18 cellular contexts compared by ENCODE assay signal in the genomic region with DNA sequence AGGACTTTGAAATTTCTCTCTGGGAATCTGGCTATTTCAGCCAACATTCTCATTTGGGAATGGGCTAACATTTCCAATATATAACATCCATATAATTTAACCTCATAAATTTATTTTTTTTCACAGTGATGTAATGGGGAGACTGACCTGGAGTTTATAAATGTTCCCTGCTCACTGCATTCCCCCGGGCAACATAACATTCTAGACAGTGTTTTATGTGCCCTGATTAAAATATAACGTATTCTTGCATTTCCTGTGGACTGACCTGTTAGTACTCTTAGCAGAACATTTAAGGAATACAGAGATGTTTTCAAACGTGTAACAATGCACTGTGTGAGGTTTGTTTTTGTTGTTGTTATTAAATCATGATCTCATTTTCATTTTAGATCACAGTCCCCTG. TPM values are rescaled to one million over a fixed set of nuclear protein-coding genes. Genes with fewer than 3 reads are reported as not detected.
DNase-seq lines count a peak whose midpoint lies in the region; ATAC-seq and TF ChIP-seq lines count a peak whose summit lies in the region.
"Had no signal": no experiment of that assay in that cellular context is flagged by ENCODE, and none has a peak within 500 bp of the region (broad histone marks: within the 10 kb centered on the region; RNA-seq: fewer than 3 reads in every experiment).

No MANE protein-coding gene starts in this region.

- H2AFZ ChIP-seq in parathyroid adenoma = no peak overlapping the region

- intact Hi-C loops in left cardiac atrium (cut with DNase I) (loop anchor here in 1 of 2 donors (10.0 kb wide), 1 partner anchor 58 kb away; no protein-coding TSS in a partner anchor), uterus (cut with DNase I; ENCODE audit: low total_unique reads) (no loop called here)

- peaks cover 5% of the 10 kb centered on the region for H3K4me1 Mint-ChIP-seq in brain
- H3K4me1 Mint-ChIP-seq: activated B cell treated with CpG ODN at 0.5 μM for 24 hours, endodermal cell had no signal

- no peaks in the 10 kb centered on the region for H3K27me3 Mint-ChIP-seq in brain
- H3K27me3 Mint-ChIP-seq: activated B cell treated with CpG ODN at 0.5 μM for 24 hours had no signal

- H3K27me3 ChIP-seq in cardiac muscle cell (no peaks in the 10 kb centered on the region), parathyroid adenoma (ENCODE audit: control insufficient read depth, insufficient read depth, low read length) (no peaks in the 10 kb centered on the region), uterus (no peaks in the 10 kb centered on the region), foreskin keratinocyte (no peaks in the 10 kb centered on the region)
- H3K27me3 ChIP-seq: pancreas had no signal

- H3K4me2 ChIP-seq in parathyroid adenoma (ENCODE audit: low read length) = no peak overlapping the region

- peaks cover 0 to 2% (median 0%) of the 10 kb centered on the region in 5 experiments for H3K9me3 Mint-ChIP-seq in brain
- H3K9me3 Mint-ChIP-seq: activated B cell treated with CpG ODN at 0.5 μM for 24 hours; endodermal cell; naive thymus-derived CD8-positive, alpha-beta T cell had no signal

- H3K36me3 ChIP-seq in cardiac muscle cell = no peaks in the 10 kb centered on the region
- no peaks in the 10 kb centered on the region for H3K36me3 ChIP-seq in parathyroid adenoma (ENCODE audit: control insufficient read depth, insufficient read depth, low read length)
- no peaks in the 10 kb centered on the region for H3K36me3 ChIP-seq in uterus
- H3K36me3 ChIP-seq: pancreas had no signal

- DNase-seq in cardiac muscle cell (ENCODE audit: low read depth in 1 of 2, low spot score in 1 of 2) (no peak), left cardiac atrium (no peak), uterus (no peak), HCEC 1CT (no peak), foreskin keratinocyte (no peak), GM20000 (ENCODE audit: low spot score) (no peak)
- DNase-seq: activated B cell treated with CpG ODN at 0.5 μM for 24 hours; activated effector memory CD4-positive, alpha-beta T cell treated with anti-CD3 and anti-CD28 coated beads, Interleukin-2, amount 50 U/mL, for 16 hours; amniotic stem cell; C1 segment of cervical spinal cord; Calu3; endodermal cell; KG1; naive thymus-derived CD8-positive, alpha-beta T cell; NCI-H510A treated with DMSO at 0.1 percent for 48 hours; pancreas had no signal

- H3K4me3 ChIP-seq in cardiac muscle cell (no peak overlapping the region), parathyroid adenoma (ENCODE audit: low read depth, low read length) (no peak overlapping the region), uterus (no peak overlapping the region)
- H3K4me3 ChIP-seq: pancreas had no signal

- H3K9ac ChIP-seq in parathyroid adenoma = no peak overlapping the region

- TF ChIP-seq CTCF in cardiac muscle cell (IDR thresholded peaks at IDR 0.05; ENCODE audit: low read depth, low read length) = no peak
- TF ChIP-seq CTCF in brain (conservative IDR thresholded peaks at IDR 0.05) = no peak
- no peak for TF ChIP-seq CTCF in parathyroid adenoma (IDR thresholded peaks at IDR 0.05)
- TF ChIP-seq CTCF in uterus (IDR thresholded peaks at IDR 0.05) = no peak
- no peak for TF ChIP-seq CTCF in foreskin keratinocyte (conservative IDR thresholded peaks at IDR 0.05)
- no peak for TF ChIP-seq CTCF in GM20000 (IDR thresholded peaks at IDR 0.05; ENCODE audit: extremely low read depth, missing control alignments)

- ATAC-seq in left cardiac atrium = no peak
- no peak for ATAC-seq in foreskin keratinocyte
- ATAC-seq: naive thymus-derived CD8-positive, alpha-beta T cell had no signal

- no peak overlapping the region for H3K4me3 Mint-ChIP-seq in brain
- H3K4me3 Mint-ChIP-seq: activated B cell treated with CpG ODN at 0.5 μM for 24 hours; endodermal cell; naive thymus-derived CD8-positive, alpha-beta T cell had no signal

- no peak for TF ChIP-seq POLR2A in uterus (IDR thresholded peaks at IDR 0.05)

- H3K27ac Mint-ChIP-seq in brain = peak overlapping the region in 3 of 5 experiments; percentile 11 to 22 (median 20)
- H3K27ac Mint-ChIP-seq: activated B cell treated with CpG ODN at 0.5 μM for 24 hours, endodermal cell had no signal

- H3K9me3 ChIP-seq in cardiac muscle cell (ENCODE audit: low read depth) (no peaks in the 10 kb centered on the region), parathyroid adenoma (ENCODE audit: control insufficient read depth, low read length) (no peaks in the 10 kb centered on the region), uterus (no peaks in the 10 kb centered on the region)
- H3K9me3 ChIP-seq: pancreas had no signal

- H3K4me1 ChIP-seq in cardiac muscle cell (ENCODE audit: low read depth) = peaks cover 18% of the 10 kb centered on the region
- no peaks in the 10 kb centered on the region for H3K4me1 ChIP-seq in parathyroid adenoma
- H3K4me1 ChIP-seq in uterus = peaks cover 0 to 8% of the 10 kb centered on the region in 2 donors
- no peaks in the 10 kb centered on the region for H3K4me1 ChIP-seq in foreskin keratinocyte

- H3K79me2 ChIP-seq in parathyroid adenoma = no peaks in the 10 kb centered on the region

- H3K27ac ChIP-seq in cardiac muscle cell (peak overlapping the region; percentile 68), parathyroid adenoma (peak overlapping the region; percentile 13), uterus (peak overlapping the region; percentile 48 to 77), foreskin keratinocyte (no peak overlapping the region)

- no peaks in the 10 kb centered on the region for H3K36me3 Mint-ChIP-seq in brain
- H3K36me3 Mint-ChIP-seq: naive thymus-derived CD8-positive, alpha-beta T cell had no signal

RNA-seq across cellular contexts. Expression of a gene that starts 20.9 kb away (rescaled TPM):
- 17.3 and 32.0 TPM in 2 replicates for total RNA-seq in cardiac muscle cell
- polyA plus RNA-seq in cardiac muscle cell = 10.4 and 16.5 TPM in 2 replicates
- 10 to 100 TPM; 12.0 to 12.6 TPM for total RNA-seq in left cardiac atrium
- 18.6 TPM for polyA plus RNA-seq in brain (ENCODE audit: insufficient read depth, low read depth, low replicate concordance)
- 10 to 100 TPM; 22.0 to 50.1 (median 33.1) TPM for total RNA-seq in uterus
- total RNA-seq in foreskin keratinocyte = 1.3 and 1.6 TPM in 2 replicates
- 0.72 and 0.77 TPM in 2 replicates for polyA plus RNA-seq in foreskin keratinocyte
- total RNA-seq: Calu3 had no signal
